8 cellular contexts compared by ENCODE assay signal in the genomic region with DNA sequence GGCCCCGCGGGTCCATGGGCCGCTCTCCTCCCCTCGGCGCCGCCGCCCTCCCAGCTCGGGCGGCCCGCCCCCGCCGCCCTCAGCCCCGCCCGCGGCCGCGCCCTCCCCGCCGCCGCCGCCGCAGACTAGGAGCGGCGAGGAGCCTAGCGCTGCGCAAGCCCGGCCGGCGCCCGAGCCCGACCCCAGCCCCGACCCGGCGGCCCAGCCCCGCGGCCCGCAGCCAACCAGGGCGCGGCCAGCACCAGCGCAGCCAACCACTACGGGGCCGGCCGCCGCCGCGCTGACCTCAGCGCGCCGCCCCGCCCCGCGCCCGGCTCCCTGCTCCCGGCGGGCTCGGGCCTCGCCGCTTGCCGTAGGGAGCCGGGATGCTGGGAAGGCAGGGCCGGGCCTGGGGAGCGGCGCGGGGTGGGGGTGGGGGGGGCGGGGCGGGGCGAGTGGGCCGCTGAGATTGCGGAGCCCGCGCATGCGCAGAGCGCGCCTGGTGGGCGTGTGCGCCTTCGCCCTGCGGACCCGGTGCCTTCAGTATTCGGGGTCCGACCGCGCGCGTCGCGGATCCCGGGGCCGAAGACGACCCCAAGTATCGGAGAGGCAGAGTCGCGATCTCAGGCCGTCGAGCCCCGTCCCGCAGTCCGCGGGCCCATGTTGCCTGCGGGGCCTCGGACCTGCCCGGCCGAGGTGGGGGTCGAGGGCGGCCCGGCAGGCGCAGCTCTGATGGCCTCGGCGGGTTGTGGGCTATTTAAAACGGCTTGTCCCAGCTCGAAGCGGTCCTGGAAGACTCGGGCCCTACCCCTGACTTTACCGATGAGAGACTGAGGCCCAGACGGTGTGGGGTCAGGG. TPM values are rescaled to one million over a fixed set of nuclear protein-coding genes. Genes with fewer than 3 reads are reported as not detected.
DNase-seq lines count a peak whose midpoint lies in the region; ATAC-seq and TF ChIP-seq lines count a peak whose summit lies in the region.

Gene CDC42BPB, minus strand, starts transcription at position 178 of the 837 bp plus-strand sequence. CDS start 376 bp downstream, outside the sequence.

- ATAC-seq in GM23338 (peak; percentile 90), Right ventricle myocardium inferior (peak; percentile 97)

- no peaks in the 10 kb centered on the region for H3K36me3 ChIP-seq in GM23338 (ENCODE audit: insufficient read depth)
- no peaks in the 10 kb centered on the region for H3K36me3 ChIP-seq in SK-N-MC (ENCODE audit: insufficient read depth, low read length)
- no peaks in the 10 kb centered on the region for H3K36me3 ChIP-seq in adipocyte (ENCODE audit: control insufficient read depth, insufficient read depth, low read length, severe bottlenecking)
- peaks cover 1% of the 10 kb centered on the region for H3K36me3 ChIP-seq in osteoblast (ENCODE audit: insufficient read depth, low read length)
- H3K36me3 ChIP-seq in transverse colon, result no peaks in the 10 kb centered on the region

- H3K4me2 ChIP-seq in GM23338 (peak within 1 kb of the TSS; percentile 98), osteoblast (ENCODE audit: insufficient read depth, low read length) (peak within 1 kb of the TSS; percentile 92)

- peaks cover 38% of the 10 kb centered on the region for H3K79me2 ChIP-seq in GM23338 (replicated peaks; ENCODE audit: insufficient read depth)
- H3K79me2 ChIP-seq in osteoblast (ENCODE audit: insufficient read depth, low read length), result peaks cover 61% of the 10 kb centered on the region

- H3K9me2 ChIP-seq in GM23338 (ENCODE audit: insufficient read depth), result no peaks in the 10 kb centered on the region

- peak within 1 kb of the TSS; percentile 90 for H3K4me3 Mint-ChIP-seq in GM23338

- in situ Hi-C loops in transverse colon (cut with MboI; ENCODE audit: low pct_ligation_motif_present in 1 of 4, low pct_unique_long_range_greater_than_20kb in 1 of 4, low sequenced_read_pairs in 3 of 4), result no loop called here

- TF ChIP-seq POLR2A in transverse colon (IDR thresholded peaks at IDR 0.05), result peak; percentile 45

- H2AFZ ChIP-seq in GM23338 (peak within 1 kb of the TSS; percentile 91), osteoblast (ENCODE audit: low read length) (peak within 1 kb of the TSS; percentile 83)

- 2% methylated on average over 79 of the region's 115 CpGs; no CpG with 5 or more reads in 1 of the 2 donors for WGBS in transverse colon (ENCODE audit: low coverage in 1 of 2), 2 donors

- peak within 1 kb of the TSS; percentile 91 for H3K4me3 ChIP-seq in GM23338
- H3K4me3 ChIP-seq in SK-N-MC, result peak within 1 kb of the TSS; percentile 92
- peak within 1 kb of the TSS; percentile 95 for H3K4me3 ChIP-seq in adipocyte (ENCODE audit: low read length)
- peak within 1 kb of the TSS; percentile 94 for H3K4me3 ChIP-seq in osteoblast (ENCODE audit: insufficient read depth, low read length)
- peak within 1 kb of the TSS; percentile 84 to 98 (median 93) for H3K4me3 ChIP-seq in transverse colon

- H3K9ac ChIP-seq in SK-N-MC (ENCODE audit: insufficient read length), result peak within 1 kb of the TSS; percentile 83
- H3K9ac ChIP-seq in adipocyte (ENCODE audit: low read length), result peak within 1 kb of the TSS; percentile 99

- no peaks in the 10 kb centered on the region for H3K9me3 Mint-ChIP-seq in GM23338

- intact Hi-C loops in Right ventricle myocardium inferior (cut with DNase I) (loop anchor here (5.0 kb wide), 1 partner anchor 50 kb away; no protein-coding TSS in a partner anchor), transverse colon (cut with DNase I; ENCODE audit: low total_unique reads) (no loop called here)

- peaks cover 4% of the 10 kb centered on the region; the same call in 1 of the 3 replicates for H3K36me3 Mint-ChIP-seq in GM23338 (ENCODE audit: low read depth)

- peaks cover 14% of the 10 kb centered on the region for H3K4me1 ChIP-seq in GM23338 (ENCODE audit: insufficient read depth)
- peaks cover 37% of the 10 kb centered on the region for H3K4me1 ChIP-seq in adipocyte (ENCODE audit: control insufficient read depth, insufficient read depth, low read length)
- H3K4me1 ChIP-seq in osteoblast (ENCODE audit: insufficient read depth, low read length), result peaks cover 22% of the 10 kb centered on the region
- H3K4me1 ChIP-seq in transverse colon, result peaks cover 17 to 39% (median 31%) of the 10 kb centered on the region in 4 donors

- H3K27me3 Mint-ChIP-seq in GM23338 (ENCODE audit: insufficient read depth, low read depth, poor library complexity), result peaks cover 8% of the 10 kb centered on the region

- peaks cover 25% of the 10 kb centered on the region for H3K4me1 Mint-ChIP-seq in GM23338

- H4K20me1 ChIP-seq in GM23338 (replicated peaks; ENCODE audit: insufficient read depth), result peaks cover 33% of the 10 kb centered on the region
- peaks cover 26% of the 10 kb centered on the region for H4K20me1 ChIP-seq in osteoblast (ENCODE audit: insufficient read depth, low read length)

- TF ChIP-seq EP300 in transverse colon (IDR thresholded peaks at IDR 0.05; ENCODE audit: low read depth), result no peak

- TF ChIP-seq CTCF in GM23338 (conservative IDR thresholded peaks at IDR 0.05; ENCODE audit: low read depth in 2 of 2), result no peak
- TF ChIP-seq CTCF in osteoblast (IDR thresholded peaks at IDR 0.05; ENCODE audit: extremely low read depth, low read depth, low read length), result no peak
- TF ChIP-seq CTCF in transverse colon (IDR thresholded peaks at IDR 0.05), result no peak

- DNase-seq in DMS53 treated with DMSO at 0.1 percent for 48 hours (lab: John Stamatoyannopoulos, UW; ENCODE audit: unreplicated experiment), result peak; percentile 54
- peak; percentile 92 for DNase-seq in GM23338 (ENCODE audit: low spot score)
- peak; percentile 81 for DNase-seq in M059J (ENCODE audit: low read depth)
- no peak for DNase-seq in SK-N-MC (ENCODE audit: low read depth, low spot score)
- DNase-seq in adipocyte (ENCODE audit: low read depth), result peak; percentile 97
- DNase-seq in Right ventricle myocardium inferior (ENCODE audit: missing footprints), result peak; percentile 95
- peak; percentile 100 for DNase-seq in osteoblast (ENCODE audit: insufficient read length, low spot score, missing footprints)
- peak; percentile 91 for DNase-seq in transverse colon

- H3K27ac Mint-ChIP-seq in GM23338, result peak within 1 kb of the TSS; percentile 77

- 0 out of 2 replicates have a peak, but pooled peaks cover 7% of the 10 kb centered on the region for H3F3A ChIP-seq in GM23338 (replicated peaks; ENCODE audit: low read depth)

- H3K27me3 ChIP-seq in GM23338 (ENCODE audit: insufficient read depth) (no peaks in the 10 kb centered on the region), adipocyte (replicated peaks; ENCODE audit: control insufficient read depth, insufficient read depth, low read length) (no peaks in the 10 kb centered on the region), osteoblast (ENCODE audit: insufficient read depth, low read length) (no peaks in the 10 kb centered on the region), transverse colon (no peaks in the 10 kb centered on the region)

- no peaks in the 10 kb centered on the region for H3K9me3 ChIP-seq in SK-N-MC (ENCODE audit: low read depth, low read length)
- H3K9me3 ChIP-seq in adipocyte (ENCODE audit: control insufficient read depth, low read length), result no peaks in the 10 kb centered on the region
- no peaks in the 10 kb centered on the region for H3K9me3 ChIP-seq in osteoblast (ENCODE audit: low read depth, low read length)
- no peaks in the 10 kb centered on the region for H3K9me3 ChIP-seq in transverse colon

- H3K27ac ChIP-seq in GM23338 (ENCODE audit: low read depth) (no peak within 1 kb of the TSS), SK-N-MC (0 out of 2 replicates have a peak within 1 kb of the TSS, but pooled peaks have one; percentile 9), osteoblast (ENCODE audit: low read depth, low read length) (peak within 1 kb of the TSS; percentile 81), transverse colon (peak within 1 kb of the TSS; percentile 89 to 98 (median 98))

TF ChIP-seq in GM23338, 12 proteins besides CTCF, POLR2A, EP300 and RAD21:
- no peak for TF ChIP-seq ZNF114 (CRISPR knock-in tag; IDR thresholded peaks at IDR 0.05)
- TF ChIP-seq POLR2AphosphoS5 (IDR thresholded peaks at IDR 0.05; ENCODE audit: low read depth), result peak; percentile 90
- TF ChIP-seq EZH2phosphoT487 (IDR thresholded peaks at IDR 0.05; ENCODE audit: unreplicated experiment), result no peak

RNA-seq across cellular contexts. Expression of gene CDC42BPB, which starts in this region (rescaled TPM):
- 97.4 and 127 TPM in 2 replicates for total RNA-seq in GM23338 (2014; rRNA removed; shearing (Covaris generic))
- polyA plus RNA-seq in GM23338 (2016; fragmentation: Nextera tagmentation; extraction: Ambion mirVana), result 12.3 and 13.5 TPM in 2 replicates
- total RNA-seq in M059J (2014; rRNA removed; shearing (Covaris generic)), result 20.1 and 26.9 TPM in 2 replicates
- total RNA-seq in Right ventricle myocardium inferior (68.9 TPM), osteoblast (99.9 and 118 TPM in 2 replicates), transverse colon (100 to 1,000 TPM; 109 to 160 (median 123) TPM)
